23 cellular contexts compared by ENCODE assay signal in genomic region chr4:37917388-37917787, GRCh38. TPM values are rescaled to one million over a fixed set of nuclear protein-coding genes. Genes with fewer than 3 reads are reported as not detected.
DNase-seq lines count a peak whose midpoint lies in the region; ATAC-seq and TF ChIP-seq lines count a peak whose summit lies in the region.
"Had no signal": no experiment of that assay in that cellular context is flagged by ENCODE, and none has a peak within 500 bp of the region (broad histone marks: within the 10 kb centered on the region; RNA-seq: fewer than 3 reads in every experiment).

No MANE protein-coding gene starts in this region.

- no peak for TF ChIP-seq CTCF in heart left ventricle (IDR thresholded peaks at IDR 0.05)
- TF ChIP-seq CTCF in A673 (conservative IDR thresholded peaks at IDR 0.05; ENCODE audit: low read depth, low read length): no peak

- H3K4me3 ChIP-seq in heart left ventricle (no peak overlapping the region), A673 (ENCODE audit: low read depth, low read length, poor library complexity, severe bottlenecking) (no peak overlapping the region)
- H3K4me3 ChIP-seq: BLaER1 treated with 17β-estradiol and CSF1 and Interleukin-3, amounts not matched to agents 10 nM and 100 nM; HAP-1 had no signal

- H3K4me1 ChIP-seq in heart left ventricle (peaks cover 0 to 11% (median 0%) of the 10 kb centered on the region in 12 donors), A673 (ENCODE audit: insufficient read depth, low read length, poor library complexity, severe bottlenecking) (no peaks in the 10 kb centered on the region)
- H3K4me1 ChIP-seq: BE2C had no signal

- no TSS peak for BruUV-seq in A673 (replicated peaks; lab: Mats Ljungman, UMichigan)

- ATAC-seq in heart left ventricle (peak in 1 of 4 donors; percentile 54), left ventricle myocardium superior (peak; percentile 57), Right ventricle myocardium superior (ENCODE audit: poor library complexity) (no peak), HG03095 (IDR thresholded peaks at IDR 0.05; ENCODE audit: unreplicated experiment) (no peak)

- peaks cover 0 to 2% (median 0%) of the 10 kb centered on the region in 9 donors for H3K36me3 ChIP-seq in heart left ventricle
- no peaks in the 10 kb centered on the region for H3K36me3 ChIP-seq in A673 (ENCODE audit: insufficient read depth, low read length, poor library complexity, severe bottlenecking)
- H3K36me3 ChIP-seq: BE2C, HAP-1 had no signal

- no peak for TF ChIP-seq POLR2A in heart left ventricle (IDR thresholded peaks at IDR 0.05)

- WGBS in heart left ventricle, 4 donors: 78 to 87% (median 83%) methylated on average over 7 of the region's 7 CpGs

- POLR2A ChIA-PET in A673 (lab: Charles Lee; ENCODE audit: low non-redundant PET): no interaction called here

- H3K27ac ChIP-seq in heart left ventricle: no peak overlapping the region
- no peak overlapping the region for H3K27ac ChIP-seq in A673 (ENCODE audit: low read depth, low read length, poor library complexity, severe bottlenecking)
- H3K27ac ChIP-seq: 22Rv1; BLaER1 treated with 17β-estradiol and CSF1 and Interleukin-3, amounts not matched to agents 10 nM and 100 nM had no signal

- CTCF ChIA-PET in A673 (lab: Charles Lee): no interaction called here

- H3K9me3 ChIP-seq in heart left ventricle: no peaks in the 10 kb centered on the region
- no peaks in the 10 kb centered on the region for H3K9me3 ChIP-seq in A673 (ENCODE audit: low read depth, low read length, poor library complexity, severe bottlenecking)
- H3K9me3 ChIP-seq: BE2C, HAP-1 had no signal

- H3K27me3 ChIP-seq in heart left ventricle: no peaks in the 10 kb centered on the region
- no peaks in the 10 kb centered on the region for H3K27me3 ChIP-seq in A673 (replicated peaks; ENCODE audit: insufficient read depth, low read depth, low read length, poor library complexity)
- H3K27me3 ChIP-seq: BLaER1 treated with 17β-estradiol and CSF1 and Interleukin-3, amounts not matched to agents 10 nM and 100 nM had no signal

- DNase-seq in heart left ventricle: peak in 3 of 5 donors; percentile 43 to 57 (median 52)
- DNase-seq in cardiac septum (ENCODE audit: low spot score): no peak
- DNase-seq in left ventricle myocardium superior: peak; percentile 52
- no peak for DNase-seq in Right ventricle myocardium superior
- peak; percentile 47 for DNase-seq in NCI-H446 treated with DMSO at 0.1 percent for 48 hours (lab: John Stamatoyannopoulos, UW)
- DNase-seq in KG1 (lab: John Stamatoyannopoulos, UW): no peak
- DNase-seq in A673 (ENCODE audit: low spot score): no peak
- DNase-seq: ACHN; AML-193; BE2C; Calu3; CD4-positive, alpha-beta T cell; COR-L47; DMS79; EL; GF-D8; GOT3; HFFc6 had no signal

- intact Hi-C loops in heart left ventricle (cut with DNase I) (no loop called here), cardiac septum (cut with DNase I) (no loop called here), left ventricle myocardium superior (cut with micrococcal nuclease) (no loop called here), Right ventricle myocardium superior (cut with DNase I) (no loop called here), A673 (cut with micrococcal nuclease; ENCODE audit: unreplicated experiment) (no loop called here)

RNA-seq across cellular contexts. Expression of gene TBC1D1, which starts 26.5 kb away (rescaled TPM):
- total RNA-seq in heart left ventricle: 100 to 1,000 TPM in 6 of 9 donors, 10 to 100 TPM in 3; 81.7 to 269 (median 140) TPM
- 100 to 1,000 TPM in 1 of 2 donors, 10 to 100 TPM in 1; 92.3 to 184 TPM for polyA plus RNA-seq in heart left ventricle
- total RNA-seq in cardiac septum: 128 TPM
- 118 TPM for total RNA-seq in left ventricle myocardium superior
- total RNA-seq in Right ventricle myocardium superior: 125 TPM
- 42.6 and 54.0 TPM in 2 replicates for total RNA-seq in A673 (2021)

RNA-seq across cellular contexts. Expression of gene PTTG2, which starts 42.8 kb away (rescaled TPM):
- total RNA-seq in heart left ventricle (1 to 10 TPM in 4 of 9 donors, under 1 TPM in 2, not detected in 3; 0.48 to 2.3 (median 1.0) TPM), cardiac septum (1.1 TPM), left ventricle myocardium superior (1.0 TPM), Right ventricle myocardium superior (0.67 TPM), A673 (2021) (not detected in 2 replicates)
- polyA plus RNA-seq in heart left ventricle: 1 to 10 TPM in 1 of 2 donors, under 1 TPM in 1; 0.88 to 1.2 TPM
- total RNA-seq: Calu3, HFFc6 had no signal
- polyA plus RNA-seq: CD14-positive monocyte had no signal

Comparison
In these comparisons a context has a peak if more than half of its experiments do, and no peak if none do; other contexts are left out.
1. DNase-seq: peak in heart left ventricle (3 of 5), left ventricle myocardium superior (single experiment) and NCI-H446 treated with DMSO at 0.1 percent for 48 hours (single experiment); none in cardiac septum (single experiment), Right ventricle myocardium superior (single experiment), KG1 (single experiment) and A673 (single experiment).